ENCODE assay signal across 1 cellular context in genomic region chr16:66274335-66275110, GRCh38.
TF ChIP-seq lines count a peak whose summit lies in the region.

No MANE protein-coding gene starts in this region.

TF ChIP-seq in H1, 55 proteins besides CTCF, POLR2A, EP300 and RAD21 (continued from another document):
- TF ChIP-seq TCF12 (IDR thresholded peaks at IDR 0.05; ENCODE audit: low read depth, low read length) = no peak
